ENCODE assay signal across 1 cellular context in the genomic region with DNA sequence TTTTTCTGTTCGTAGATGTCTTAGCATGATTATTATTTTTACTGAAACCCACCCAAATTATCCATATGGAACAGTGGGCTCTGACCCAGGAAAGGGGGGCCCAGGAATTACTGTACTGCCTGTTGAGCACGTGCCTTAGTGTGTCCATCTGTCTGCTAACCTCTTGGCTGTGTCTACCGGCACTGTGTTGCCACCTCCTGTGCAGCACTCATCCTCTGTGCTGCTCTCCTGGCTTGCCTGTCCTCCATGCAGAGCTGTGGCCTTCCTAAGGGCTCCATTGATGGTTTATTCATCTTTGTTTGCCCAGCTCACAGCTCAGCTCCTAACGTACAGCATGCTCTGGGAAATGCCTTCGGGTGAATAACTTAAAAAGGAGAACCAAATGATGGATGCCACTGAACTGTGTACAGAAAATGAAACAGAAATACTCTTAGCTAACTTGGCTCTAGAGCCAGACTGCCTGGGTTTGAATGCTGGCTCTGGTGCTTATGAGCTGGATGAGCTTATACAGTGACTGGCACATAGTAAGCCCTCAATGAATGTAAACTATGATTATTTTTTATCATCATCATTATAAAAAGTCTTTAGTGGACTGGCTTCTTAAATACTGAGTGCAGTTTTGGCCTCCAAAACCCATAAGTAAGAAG.
TF ChIP-seq lines count a peak whose summit lies in the region.

No MANE protein-coding gene starts in this region.

TF ChIP-seq in WTC11, 78 proteins besides CTCF, POLR2A, EP300 and RAD21 (continued from another document):
- TF ChIP-seq, protein P1, sequence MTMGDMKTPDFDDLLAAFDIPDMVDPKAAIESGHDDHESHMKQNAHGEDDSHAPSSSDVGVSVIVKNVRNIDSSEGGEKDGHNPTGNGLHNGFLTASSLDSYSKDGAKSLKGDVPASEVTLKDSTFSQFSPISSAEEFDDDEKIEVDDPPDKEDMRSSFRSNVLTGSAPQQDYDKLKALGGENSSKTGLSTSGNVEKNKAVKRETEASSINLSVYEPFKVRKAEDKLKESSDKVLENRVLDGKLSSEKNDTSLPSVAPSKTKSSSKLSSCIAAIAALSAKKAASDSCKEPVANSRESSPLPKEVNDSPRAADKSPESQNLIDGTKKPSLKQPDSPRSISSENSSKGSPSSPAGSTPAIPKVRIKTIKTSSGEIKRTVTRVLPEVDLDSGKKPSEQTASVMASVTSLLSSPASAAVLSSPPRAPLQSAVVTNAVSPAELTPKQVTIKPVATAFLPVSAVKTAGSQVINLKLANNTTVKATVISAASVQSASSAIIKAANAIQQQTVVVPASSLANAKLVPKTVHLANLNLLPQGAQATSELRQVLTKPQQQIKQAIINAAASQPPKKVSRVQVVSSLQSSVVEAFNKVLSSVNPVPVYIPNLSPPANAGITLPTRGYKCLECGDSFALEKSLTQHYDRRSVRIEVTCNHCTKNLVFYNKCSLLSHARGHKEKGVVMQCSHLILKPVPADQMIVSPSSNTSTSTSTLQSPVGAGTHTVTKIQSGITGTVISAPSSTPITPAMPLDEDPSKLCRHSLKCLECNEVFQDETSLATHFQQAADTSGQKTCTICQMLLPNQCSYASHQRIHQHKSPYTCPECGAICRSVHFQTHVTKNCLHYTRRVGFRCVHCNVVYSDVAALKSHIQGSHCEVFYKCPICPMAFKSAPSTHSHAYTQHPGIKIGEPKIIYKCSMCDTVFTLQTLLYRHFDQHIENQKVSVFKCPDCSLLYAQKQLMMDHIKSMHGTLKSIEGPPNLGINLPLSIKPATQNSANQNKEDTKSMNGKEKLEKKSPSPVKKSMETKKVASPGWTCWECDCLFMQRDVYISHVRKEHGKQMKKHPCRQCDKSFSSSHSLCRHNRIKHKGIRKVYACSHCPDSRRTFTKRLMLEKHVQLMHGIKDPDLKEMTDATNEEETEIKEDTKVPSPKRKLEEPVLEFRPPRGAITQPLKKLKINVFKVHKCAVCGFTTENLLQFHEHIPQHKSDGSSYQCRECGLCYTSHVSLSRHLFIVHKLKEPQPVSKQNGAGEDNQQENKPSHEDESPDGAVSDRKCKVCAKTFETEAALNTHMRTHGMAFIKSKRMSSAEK (CRISPR knock-in tag; IDR thresholded peaks at IDR 0.05; ENCODE audit: borderline replicate concordance): no peak
- no peak for TF ChIP-seq MXD4 (CRISPR knock-in tag; IDR thresholded peaks at IDR 0.05; ENCODE audit: borderline replicate concordance)
- TF ChIP-seq SP1 (CRISPR knock-in tag; conservative IDR thresholded peaks at IDR 0.05): no peak
- TF ChIP-seq ZNF121 (CRISPR knock-in tag; IDR thresholded peaks at IDR 0.05): no peak
- no peak for TF ChIP-seq RELA (CRISPR knock-in tag; IDR thresholded peaks at IDR 0.05; ENCODE audit: borderline replicate concordance)
- no peak for TF ChIP-seq ZNF138 (CRISPR knock-in tag; conservative IDR thresholded peaks at IDR 0.05)
- TF ChIP-seq RORB (CRISPR knock-in tag; IDR thresholded peaks at IDR 0.05): no peak
- TF ChIP-seq ELF4 (CRISPR knock-in tag; IDR thresholded peaks at IDR 0.05; ENCODE audit: low read depth): no peak
- no peak for TF ChIP-seq MYBL2 (CRISPR knock-in tag; IDR thresholded peaks at IDR 0.05)
- no peak for TF ChIP-seq FOXJ3 (CRISPR knock-in tag; IDR thresholded peaks at IDR 0.05; ENCODE audit: borderline replicate concordance)
- no peak for TF ChIP-seq TEAD1 (CRISPR knock-in tag; IDR thresholded peaks at IDR 0.05)
- TF ChIP-seq JAZF1 (CRISPR knock-in tag; IDR thresholded peaks at IDR 0.05): no peak
- TF ChIP-seq, protein P2, sequence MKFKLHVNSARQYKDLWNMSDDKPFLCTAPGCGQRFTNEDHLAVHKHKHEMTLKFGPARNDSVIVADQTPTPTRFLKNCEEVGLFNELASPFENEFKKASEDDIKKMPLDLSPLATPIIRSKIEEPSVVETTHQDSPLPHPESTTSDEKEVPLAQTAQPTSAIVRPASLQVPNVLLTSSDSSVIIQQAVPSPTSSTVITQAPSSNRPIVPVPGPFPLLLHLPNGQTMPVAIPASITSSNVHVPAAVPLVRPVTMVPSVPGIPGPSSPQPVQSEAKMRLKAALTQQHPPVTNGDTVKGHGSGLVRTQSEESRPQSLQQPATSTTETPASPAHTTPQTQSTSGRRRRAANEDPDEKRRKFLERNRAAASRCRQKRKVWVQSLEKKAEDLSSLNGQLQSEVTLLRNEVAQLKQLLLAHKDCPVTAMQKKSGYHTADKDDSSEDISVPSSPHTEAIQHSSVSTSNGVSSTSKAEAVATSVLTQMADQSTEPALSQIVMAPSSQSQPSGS (CRISPR knock-in tag; IDR thresholded peaks at IDR 0.05; ENCODE audit: borderline replicate concordance, low read depth): no peak
- TF ChIP-seq, protein P3, sequence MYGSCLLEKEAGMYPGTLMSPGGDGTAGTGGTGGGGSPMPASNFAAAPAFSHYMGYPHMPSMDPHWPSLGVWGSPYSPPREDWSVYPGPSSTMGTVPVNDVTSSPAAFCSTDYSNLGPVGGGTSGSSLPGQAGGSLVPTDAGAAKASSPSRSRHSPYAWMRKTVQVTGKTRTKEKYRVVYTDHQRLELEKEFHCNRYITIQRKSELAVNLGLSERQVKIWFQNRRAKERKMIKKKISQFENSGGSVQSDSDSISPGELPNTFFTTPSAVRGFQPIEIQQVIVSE (CRISPR knock-in tag; IDR thresholded peaks at IDR 0.05; ENCODE audit: borderline replicate concordance): no peak
- no peak for TF ChIP-seq SMAD4 (CRISPR knock-in tag; IDR thresholded peaks at IDR 0.05)
